ENCODE assay signal across 8 cellular contexts in genomic region chr5:179805529-179806249, GRCh38. TPM values are rescaled to one million over a fixed set of nuclear protein-coding genes. Genes with fewer than 3 reads are reported as not detected.
DNase-seq lines count a peak whose midpoint lies in the region; ATAC-seq and TF ChIP-seq lines count a peak whose summit lies in the region.

No MANE protein-coding gene starts in this region.

- TF ChIP-seq CTCF in BE2C (IDR thresholded peaks at IDR 0.05; ENCODE audit: low read depth, low read length) = no peak
- no peak for TF ChIP-seq CTCF in epithelial cell of proximal tubule (conservative IDR thresholded peaks at IDR 0.05; ENCODE audit: low read depth, low read length)

- no peak for DNase-seq in BE2C
- DNase-seq in T-helper 17 cell = no peak
- no peak for DNase-seq in epithelial cell of proximal tubule (ENCODE audit: low read depth)
- peak in 1 of 9 donors; percentile 53 for DNase-seq in naive thymus-derived CD4-positive, alpha-beta T cell
- DNase-seq in H4 (ENCODE audit: low spot score) = no peak
- DNase-seq in SK-N-DZ (ENCODE audit: low spot score) = no peak

- H3K9me3 ChIP-seq in BE2C (no peaks in the 10 kb centered on the region), T-helper 17 cell (ENCODE audit: control insufficient read depth, low read length, poor library complexity, severe bottlenecking) (no peaks in the 10 kb centered on the region)
- H3K9me3 ChIP-seq in naive thymus-derived CD4-positive, alpha-beta T cell (ENCODE audit: control insufficient read depth in 2 of 3, low read length in 3 of 3) = no peaks in the 10 kb centered on the region

- CTCF ChIA-PET in naive thymus-derived CD4-positive, alpha-beta T cell (lab: Charles Lee) = no interaction called here

- no peaks in the 10 kb centered on the region for H3K27me3 ChIP-seq in BE2C
- H3K27me3 ChIP-seq in naive thymus-derived CD4-positive, alpha-beta T cell (ENCODE audit: control insufficient read depth in 2 of 2, insufficient read depth in 2 of 2, low read length in 2 of 2) = no peaks in the 10 kb centered on the region

- peak overlapping the region; percentile 70 for H3K4me3 ChIP-seq in BE2C (ENCODE audit: low read depth, low read length)
- H3K4me3 ChIP-seq in epithelial cell of proximal tubule (ENCODE audit: low read depth, low read length) = peak overlapping the region; percentile 73
- H3K4me3 ChIP-seq in naive thymus-derived CD4-positive, alpha-beta T cell (ENCODE audit: low read length) = peak overlapping the region; percentile 41

- POLR2A ChIA-PET in naive thymus-derived CD4-positive, alpha-beta T cell (lab: Charles Lee) = interaction anchor here (1.2 to 7.9 kb wide), 6 partner anchors 9 to 255 kb away, joined by 3 to 136 read pairs (median 5); partner anchors contain the start of genes HNRNPH1, LTC4S, RUFY1 and SQSTM1

- intact Hi-C loops in naive thymus-derived CD4-positive, alpha-beta T cell (cut with micrococcal nuclease) = loop anchor here (1.0 to 2.0 kb wide), 6 partner anchors 9 to 1179 kb away; partner anchors contain the start of genes CLK4 (in 1 of the 2), MRNIP (in 1 of the 2), SQSTM1 (in 1 of the 2) and TBC1D9B (in 1 of the 2)

- peak overlapping the region; percentile 66 for H3K27ac Mint-ChIP-seq in T-helper 17 cell
- peak overlapping the region; percentile 79 to 93 (median 88) for H3K27ac Mint-ChIP-seq in naive thymus-derived CD4-positive, alpha-beta T cell

- peaks cover 2% of the 10 kb centered on the region; the same call in 1 of the 2 replicates for H3K36me3 ChIP-seq in BE2C
- peaks cover 0 to 2% (median 0%) of the 10 kb centered on the region in 3 experiments for H3K36me3 ChIP-seq in naive thymus-derived CD4-positive, alpha-beta T cell (ENCODE audit: control insufficient read depth in 2 of 3, insufficient read depth in 3 of 3, low read length in 3 of 3)

- peaks cover 2% of the 10 kb centered on the region for H3K36me3 Mint-ChIP-seq in T-helper 17 cell (ENCODE audit: low read depth)
- peaks cover 0 to 5% (median 0%) of the 10 kb centered on the region in 5 donors for H3K36me3 Mint-ChIP-seq in naive thymus-derived CD4-positive, alpha-beta T cell

- peak overlapping the region; percentile 90 for H3K4me3 Mint-ChIP-seq in T-helper 17 cell
- H3K4me3 Mint-ChIP-seq in naive thymus-derived CD4-positive, alpha-beta T cell = peak overlapping the region; percentile 76 to 93 (median 87)

- H3K9me3 Mint-ChIP-seq in naive thymus-derived CD4-positive, alpha-beta T cell = no peaks in the 10 kb centered on the region

- no peaks in the 10 kb centered on the region for H3K27me3 Mint-ChIP-seq in T-helper 17 cell
- no peaks in the 10 kb centered on the region for H3K27me3 Mint-ChIP-seq in naive thymus-derived CD4-positive, alpha-beta T cell

- no peaks in the 10 kb centered on the region; the same call in 1 of the 2 replicates for H3K4me1 ChIP-seq in BE2C
- peaks cover 19 to 26% of the 10 kb centered on the region in 2 donors for H3K4me1 ChIP-seq in naive thymus-derived CD4-positive, alpha-beta T cell (ENCODE audit: control insufficient read depth in 2 of 2, insufficient read depth in 2 of 2, low read length in 2 of 2)

- peaks cover 29% of the 10 kb centered on the region for H3K4me1 Mint-ChIP-seq in T-helper 17 cell
- H3K4me1 Mint-ChIP-seq in naive thymus-derived CD4-positive, alpha-beta T cell = peaks cover 25 to 41% (median 34%) of the 10 kb centered on the region in 7 donors

- peak overlapping the region; percentile 73 for H3K27ac ChIP-seq in naive thymus-derived CD4-positive, alpha-beta T cell (ENCODE audit: low read depth, low read length)

- ATAC-seq in GM18909 (IDR thresholded peaks at IDR 0.05; ENCODE audit: poor library complexity, unreplicated experiment) = peak; percentile 18
- ATAC-seq in HG03175 (IDR thresholded peaks at IDR 0.05; ENCODE audit: unreplicated experiment) = peak; percentile 31
- no peak for ATAC-seq in T-helper 17 cell
- ATAC-seq in naive thymus-derived CD4-positive, alpha-beta T cell = peak; percentile 21

RNA-seq across cellular contexts. Expression of gene MGAT4B, which starts 1.0 kb away (rescaled TPM):
- polyA plus RNA-seq in BE2C (2012; ENCODE audit: insufficient read depth, insufficient read length, low read depth) = 246 TPM
- total RNA-seq in T-helper 17 cell (100 to 1,000 TPM; 137 to 168 TPM), epithelial cell of proximal tubule (232 and 278 TPM in 2 replicates)
- total RNA-seq in naive thymus-derived CD4-positive, alpha-beta T cell = 100 to 1,000 TPM in 4 of 5 experiments, 10 to 100 TPM in 1; 98.3 to 143 (median 118) TPM
- 10 to 100 TPM; 12.3 to 19.0 TPM for polyA plus RNA-seq in naive thymus-derived CD4-positive, alpha-beta T cell
- 160 and 216 TPM in 2 replicates for total RNA-seq in H4 (2014; rRNA removed; shearing (Covaris generic))
- 112 and 113 TPM in 2 replicates for polyA plus RNA-seq in SK-N-DZ (2014; cell fraction: cytosol; rRNA removed)
- polyA plus RNA-seq in SK-N-DZ (2014; cell fraction: nucleus; rRNA removed) = 255 and 338 TPM in 2 replicates

RNA-seq across cellular contexts. Expression of gene LTC4S, which starts 11.9 kb away (rescaled TPM):
- polyA plus RNA-seq in BE2C (2012; ENCODE audit: insufficient read depth, insufficient read length, low read depth) = not detected
- total RNA-seq in T-helper 17 cell = 1 to 10 TPM; 6.4 to 6.8 TPM
- total RNA-seq in epithelial cell of proximal tubule = 0.94 and 9.1 TPM in 2 replicates
- total RNA-seq in naive thymus-derived CD4-positive, alpha-beta T cell = 1 to 10 TPM; 2.0 to 8.1 (median 6.0) TPM
- polyA plus RNA-seq in naive thymus-derived CD4-positive, alpha-beta T cell = 1 to 10 TPM in 1 of 2 donors, under 1 TPM in 1; 0.97 to 1.2 TPM
- not detected in 2 replicates for total RNA-seq in H4 (2014; rRNA removed; shearing (Covaris generic))
- polyA plus RNA-seq in SK-N-DZ (2014; cell fraction: cytosol; rRNA removed) = not detected in 2 replicates
- polyA plus RNA-seq in SK-N-DZ (2014; cell fraction: nucleus; rRNA removed) = 4.2 and 9.1 TPM in 2 replicates

RNA-seq across cellular contexts. Expression of gene SQSTM1, which starts 15.0 kb away (rescaled TPM):
- 269 TPM for polyA plus RNA-seq in BE2C (2012; ENCODE audit: insufficient read depth, insufficient read length, low read depth)
- total RNA-seq in T-helper 17 cell (100 to 1,000 TPM; 446 to 548 TPM), epithelial cell of proximal tubule (233 and 275 TPM in 2 replicates)
- 100 to 1,000 TPM; 173 to 309 (median 233) TPM for total RNA-seq in naive thymus-derived CD4-positive, alpha-beta T cell
- 100 to 1,000 TPM; 129 to 178 TPM for polyA plus RNA-seq in naive thymus-derived CD4-positive, alpha-beta T cell
- 993 and 1,115 TPM in 2 replicates for total RNA-seq in H4 (2014; rRNA removed; shearing (Covaris generic))
- 48.1 and 55.0 TPM in 2 replicates for polyA plus RNA-seq in SK-N-DZ (2014; cell fraction: cytosol; rRNA removed)
- polyA plus RNA-seq in SK-N-DZ (2014; cell fraction: nucleus; rRNA removed) = 63.1 and 73.0 TPM in 2 replicates

RNA-seq across cellular contexts. Expression of gene MRNIP, which starts 52.9 kb away (rescaled TPM):
- 58.0 TPM for polyA plus RNA-seq in BE2C (2012; ENCODE audit: insufficient read depth, insufficient read length, low read depth)
- total RNA-seq in T-helper 17 cell = 10 to 100 TPM; 32.5 to 36.8 TPM
- total RNA-seq in epithelial cell of proximal tubule = 8.9 and 22.1 TPM in 2 replicates
- total RNA-seq in naive thymus-derived CD4-positive, alpha-beta T cell = 100 to 1,000 TPM in 2 of 5 experiments, 10 to 100 TPM in 3; 27.9 to 133 (median 43.3) TPM
- polyA plus RNA-seq in naive thymus-derived CD4-positive, alpha-beta T cell = 10 to 100 TPM; 19.4 to 23.8 TPM
- 3.8 and 16.8 TPM in 2 replicates for total RNA-seq in H4 (2014; rRNA removed; shearing (Covaris generic))
- 60.7 and 72.9 TPM in 2 replicates for polyA plus RNA-seq in SK-N-DZ (2014; cell fraction: cytosol; rRNA removed)
- polyA plus RNA-seq in SK-N-DZ (2014; cell fraction: nucleus; rRNA removed) = 207 and 213 TPM in 2 replicates
